ENCODE assay signal across 5 cellular contexts in genomic region chr6:144670259-144670658, GRCh38.
DNase-seq lines count a peak whose midpoint lies in the region; ATAC-seq, FAIRE-seq and TF ChIP-seq lines count a peak whose summit lies in the region.
"Not testable (repeated sequence)": the region's sequence is repeated elsewhere in the genome, so short reads cannot be mapped to it uniquely, and the experiment has no call there.

No MANE protein-coding gene starts in this region.

- POLR2A ChIA-PET in HEK293 (lab: Yijun Ruan, JAX) = not testable (repeated sequence)

- CTCF ChIA-PET in HEK293 (lab: Yijun Ruan, JAX) = not testable (repeated sequence)

- H3K27ac Mint-ChIP-seq in natural killer cell = peak overlapping the region; percentile 78 to 81
- H3K27ac Mint-ChIP-seq in natural killer cell treated with Interleukin-12 subunit alpha and Interleukin-12 subunit beta and Interleukin-15 and Interleukin-18, amount 100 ng/mL, for 72 hours = peak overlapping the region; percentile 58 to 92
- peak overlapping the region; percentile 45 for H3K27ac Mint-ChIP-seq in stimulated activated effector memory CD8-positive, alpha-beta T cell treated with anti-CD3 and anti-CD28 coated beads, Interleukin-12 subunit alpha, Interleukin-12 subunit beta, amount 100 ng/mL, for 72 hours

- not testable (repeated sequence) for H3K9me3 ChIP-seq in HEK293 (ENCODE audit: control insufficient read depth, insufficient read depth, low read depth, low read length)

- ATAC-seq in natural killer cell; natural killer cell treated with Interleukin-12 subunit alpha and Interleukin-12 subunit beta and Interleukin-15 and Interleukin-18, amount 100 ng/mL, for 72 hours; stimulated activated effector memory CD8-positive, alpha-beta T cell treated with anti-CD3 and anti-CD28 coated beads, Interleukin-12 subunit alpha, Interleukin-12 subunit beta, amount 100 ng/mL, for 72 hours: not testable (repeated sequence)

- H3K27ac ChIP-seq in HEK293 (ENCODE audit: extremely low read depth, low read depth, low read length) = not testable (repeated sequence)

- H3K4me3 Mint-ChIP-seq in natural killer cell; natural killer cell treated with Interleukin-12 subunit alpha and Interleukin-12 subunit beta and Interleukin-15 and Interleukin-18, amount 100 ng/mL, for 72 hours; stimulated activated effector memory CD8-positive, alpha-beta T cell treated with anti-CD3 and anti-CD28 coated beads, Interleukin-12 subunit alpha, Interleukin-12 subunit beta, amount 100 ng/mL, for 72 hours: not testable (repeated sequence)

- peaks cover 10 to 16% of the 10 kb centered on the region in 2 donors for H3K9me3 Mint-ChIP-seq in natural killer cell
- peaks cover 22% of the 10 kb centered on the region for H3K9me3 Mint-ChIP-seq in natural killer cell treated with Interleukin-12 subunit alpha and Interleukin-12 subunit beta and Interleukin-15 and Interleukin-18, amount 100 ng/mL, for 72 hours
- H3K9me3 Mint-ChIP-seq in stimulated activated effector memory CD8-positive, alpha-beta T cell treated with anti-CD3 and anti-CD28 coated beads, Interleukin-12 subunit alpha, Interleukin-12 subunit beta, amount 100 ng/mL, for 72 hours = peaks cover 14% of the 10 kb centered on the region

- intact Hi-C loops in natural killer cell (cut with micrococcal nuclease) = not testable (repeated sequence)

- H3K4me1 Mint-ChIP-seq in natural killer cell = peaks cover 81 to 88% of the 10 kb centered on the region in 2 donors
- H3K4me1 Mint-ChIP-seq in natural killer cell treated with Interleukin-12 subunit alpha and Interleukin-12 subunit beta and Interleukin-15 and Interleukin-18, amount 100 ng/mL, for 72 hours (ENCODE audit: low read depth in 2 of 2) = peaks cover 76 to 80% of the 10 kb centered on the region in 2 donors
- H3K4me1 Mint-ChIP-seq in stimulated activated effector memory CD8-positive, alpha-beta T cell treated with anti-CD3 and anti-CD28 coated beads, Interleukin-12 subunit alpha, Interleukin-12 subunit beta, amount 100 ng/mL, for 72 hours = peaks cover 64% of the 10 kb centered on the region

- DNase-seq in GM18507 (ENCODE audit: extremely low spot score, insufficient read length, low read depth); natural killer cell; natural killer cell treated with Interleukin-12 subunit alpha and Interleukin-12 subunit beta and Interleukin-15 and Interleukin-18, amount 100 ng/mL, for 72 hours (ENCODE audit: low spot score); stimulated activated effector memory CD8-positive, alpha-beta T cell treated with anti-CD3 and anti-CD28 coated beads, Interleukin-12 subunit alpha, Interleukin-12 subunit beta, amount 100 ng/mL, for 72 hours (ENCODE audit: low spot score in 2 of 2): not testable (repeated sequence)

- H3K4me3 ChIP-seq in HEK293 (ENCODE audit: low read depth, low read length) = not testable (repeated sequence)

- not testable (repeated sequence) for TF ChIP-seq CTCF in HEK293 (tag by site-specific recombination; IDR thresholded peaks at IDR 0.05); natural killer cell (IDR thresholded peaks at IDR 0.05)

- peaks cover 20% of the 10 kb centered on the region for H3K36me3 Mint-ChIP-seq in natural killer cell
- H3K36me3 Mint-ChIP-seq in natural killer cell treated with Interleukin-12 subunit alpha and Interleukin-12 subunit beta and Interleukin-15 and Interleukin-18, amount 100 ng/mL, for 72 hours = peaks cover 53% of the 10 kb centered on the region
- not testable (repeated sequence) for H3K36me3 Mint-ChIP-seq in stimulated activated effector memory CD8-positive, alpha-beta T cell treated with anti-CD3 and anti-CD28 coated beads, Interleukin-12 subunit alpha, Interleukin-12 subunit beta, amount 100 ng/mL, for 72 hours

- FAIRE-seq in GM18507 (lab: Jason Lieb, UNC) = peak; percentile 38

- H3K4me1 ChIP-seq in HEK293 (ENCODE audit: control insufficient read depth, insufficient read depth, low read length) = not testable (repeated sequence)

- H3K36me3 ChIP-seq in HEK293 (ENCODE audit: control insufficient read depth in 2 of 2, insufficient read depth in 1 of 2, low read length in 2 of 2) = not testable (repeated sequence)

- not testable (repeated sequence) for H3K27me3 Mint-ChIP-seq in natural killer cell (ENCODE audit: low read depth in 2 of 2); natural killer cell treated with Interleukin-12 subunit alpha and Interleukin-12 subunit beta and Interleukin-15 and Interleukin-18, amount 100 ng/mL, for 72 hours

TF ChIP-seq in HEK293, 187 proteins besides CTCF, POLR2A, EP300 and RAD21:
- peak; percentile 98 for TF ChIP-seq ZNF558 (tag by site-specific recombination; IDR thresholded peaks at IDR 0.05)
TF ChIP-seq in HEK293: peak in this region for 1; not testable (repeated sequence) for 186.
